Comparison of ENCODE assay signal across 2 cellular contexts in the genomic region with DNA sequence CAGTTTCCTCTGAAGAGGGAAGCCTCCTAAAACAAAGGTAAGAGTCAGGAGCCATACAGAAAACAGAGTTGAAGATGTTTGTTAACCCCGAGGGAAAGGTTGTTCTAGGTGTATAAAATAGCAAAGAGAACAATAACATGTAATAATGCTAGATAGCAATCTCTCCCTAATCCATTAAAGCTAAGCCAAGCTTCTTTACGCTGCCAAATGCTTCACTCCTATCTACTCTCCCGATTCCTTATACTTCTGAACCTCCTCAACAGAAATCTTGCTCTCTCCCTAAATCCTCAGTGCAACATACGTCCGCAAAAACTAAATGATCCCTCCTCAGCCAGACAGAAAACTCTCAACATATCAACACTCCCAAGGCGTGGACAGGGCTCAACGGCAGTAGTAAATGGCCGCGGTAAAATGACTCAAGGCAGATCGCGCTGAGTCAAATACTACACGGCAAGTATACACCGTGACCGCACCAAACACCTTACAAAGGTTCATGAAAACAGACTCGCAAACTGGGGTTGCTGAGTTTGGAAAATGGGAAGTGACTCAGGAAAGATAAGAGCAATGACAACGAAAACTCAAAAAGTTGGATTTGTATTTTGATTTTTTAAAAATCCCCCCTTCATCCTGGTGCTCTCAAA.
TF ChIP-seq lines count a peak whose summit lies in the region.

No MANE protein-coding gene starts in this region.

TF ChIP-seq in IMR-90, 13 proteins besides CTCF, POLR2A, EP300 and RAD21:
- TF ChIP-seq BHLHE40 (IDR thresholded peaks at IDR 0.05; ENCODE audit: low read depth, low read length) (no peak), MAFK (IDR thresholded peaks at IDR 0.05; ENCODE audit: low read depth, low read length) (peak; percentile 49; the same call in 1 of the 2 replicates), MAZ (IDR thresholded peaks at IDR 0.05; ENCODE audit: borderline replicate concordance, low read depth, low read length) (no peak), SMC3 (IDR thresholded peaks at IDR 0.05; ENCODE audit: low read depth, low read length) (no peak), NFE2L2 (IDR thresholded peaks at IDR 0.05; ENCODE audit: low read depth, low read length) (peak; percentile 20; the same call in 1 of the 2 replicates), FOS (IDR thresholded peaks at IDR 0.05; ENCODE audit: low read depth, low read length) (no peak), RFX5 (IDR thresholded peaks at IDR 0.05; ENCODE audit: low read depth, low read length) (no peak), CHD1 (IDR thresholded peaks at IDR 0.05; ENCODE audit: low read depth, low read length) (no peak), RCOR1 (IDR thresholded peaks at IDR 0.05; ENCODE audit: insufficient replicate concordance, low read length) (no peak), USF2 (IDR thresholded peaks at IDR 0.05; ENCODE audit: low read depth, low read length) (no peak), ELK1 (IDR thresholded peaks at IDR 0.05; ENCODE audit: borderline replicate concordance, low read depth, low read length) (no peak), MXI1 (IDR thresholded peaks at IDR 0.05; ENCODE audit: borderline replicate concordance, low read depth, low read length) (peak; percentile 43; the same call in 1 of the 2 replicates)

TF ChIP-seq in K562, 482 proteins besides CTCF, POLR2A, EP300 and RAD21 (continues in another document):
- no peak for TF ChIP-seq MED1 (CRISPR knock-in tag; IDR thresholded peaks at IDR 0.05; ENCODE audit: borderline replicate concordance)
- TF ChIP-seq RBM14 (IDR thresholded peaks at IDR 0.05; ENCODE audit: borderline replicate concordance, insufficient read depth, low read depth, low read length): no peak
- no peak for TF ChIP-seq ZFP1 (CRISPR knock-in tag; IDR thresholded peaks at IDR 0.05)
- peak; percentile 52 for TF ChIP-seq DPF2 (IDR thresholded peaks at IDR 0.05)
- TF ChIP-seq HCFC1 (IDR thresholded peaks at IDR 0.05; ENCODE audit: low read depth, low read length): no peak
- TF ChIP-seq STAT5B (CRISPR knock-in tag; IDR thresholded peaks at IDR 0.05): no peak
- peak in 1 of 3 experiments; percentile 85 for TF ChIP-seq YY1 (IDR thresholded peaks at IDR 0.05; ENCODE audit: borderline replicate concordance in 1 of 3, control insufficient read depth in 1 of 3, extremely low read depth in 1 of 3, insufficient read depth in 3 of 3, insufficient read length in 1 of 3, insufficient replicate concordance in 2 of 3, low read depth in 1 of 3, low read length in 2 of 3)
- no peak for TF ChIP-seq FOXP4 (CRISPR knock-in tag; IDR thresholded peaks at IDR 0.05; ENCODE audit: borderline replicate concordance)
- no peak for TF ChIP-seq ZNF253 (CRISPR knock-in tag; conservative IDR thresholded peaks at IDR 0.05)
- TF ChIP-seq BCOR (IDR thresholded peaks at IDR 0.05): no peak
- no peak for TF ChIP-seq BRD4 (IDR thresholded peaks at IDR 0.05)
- TF ChIP-seq, protein P1, sequence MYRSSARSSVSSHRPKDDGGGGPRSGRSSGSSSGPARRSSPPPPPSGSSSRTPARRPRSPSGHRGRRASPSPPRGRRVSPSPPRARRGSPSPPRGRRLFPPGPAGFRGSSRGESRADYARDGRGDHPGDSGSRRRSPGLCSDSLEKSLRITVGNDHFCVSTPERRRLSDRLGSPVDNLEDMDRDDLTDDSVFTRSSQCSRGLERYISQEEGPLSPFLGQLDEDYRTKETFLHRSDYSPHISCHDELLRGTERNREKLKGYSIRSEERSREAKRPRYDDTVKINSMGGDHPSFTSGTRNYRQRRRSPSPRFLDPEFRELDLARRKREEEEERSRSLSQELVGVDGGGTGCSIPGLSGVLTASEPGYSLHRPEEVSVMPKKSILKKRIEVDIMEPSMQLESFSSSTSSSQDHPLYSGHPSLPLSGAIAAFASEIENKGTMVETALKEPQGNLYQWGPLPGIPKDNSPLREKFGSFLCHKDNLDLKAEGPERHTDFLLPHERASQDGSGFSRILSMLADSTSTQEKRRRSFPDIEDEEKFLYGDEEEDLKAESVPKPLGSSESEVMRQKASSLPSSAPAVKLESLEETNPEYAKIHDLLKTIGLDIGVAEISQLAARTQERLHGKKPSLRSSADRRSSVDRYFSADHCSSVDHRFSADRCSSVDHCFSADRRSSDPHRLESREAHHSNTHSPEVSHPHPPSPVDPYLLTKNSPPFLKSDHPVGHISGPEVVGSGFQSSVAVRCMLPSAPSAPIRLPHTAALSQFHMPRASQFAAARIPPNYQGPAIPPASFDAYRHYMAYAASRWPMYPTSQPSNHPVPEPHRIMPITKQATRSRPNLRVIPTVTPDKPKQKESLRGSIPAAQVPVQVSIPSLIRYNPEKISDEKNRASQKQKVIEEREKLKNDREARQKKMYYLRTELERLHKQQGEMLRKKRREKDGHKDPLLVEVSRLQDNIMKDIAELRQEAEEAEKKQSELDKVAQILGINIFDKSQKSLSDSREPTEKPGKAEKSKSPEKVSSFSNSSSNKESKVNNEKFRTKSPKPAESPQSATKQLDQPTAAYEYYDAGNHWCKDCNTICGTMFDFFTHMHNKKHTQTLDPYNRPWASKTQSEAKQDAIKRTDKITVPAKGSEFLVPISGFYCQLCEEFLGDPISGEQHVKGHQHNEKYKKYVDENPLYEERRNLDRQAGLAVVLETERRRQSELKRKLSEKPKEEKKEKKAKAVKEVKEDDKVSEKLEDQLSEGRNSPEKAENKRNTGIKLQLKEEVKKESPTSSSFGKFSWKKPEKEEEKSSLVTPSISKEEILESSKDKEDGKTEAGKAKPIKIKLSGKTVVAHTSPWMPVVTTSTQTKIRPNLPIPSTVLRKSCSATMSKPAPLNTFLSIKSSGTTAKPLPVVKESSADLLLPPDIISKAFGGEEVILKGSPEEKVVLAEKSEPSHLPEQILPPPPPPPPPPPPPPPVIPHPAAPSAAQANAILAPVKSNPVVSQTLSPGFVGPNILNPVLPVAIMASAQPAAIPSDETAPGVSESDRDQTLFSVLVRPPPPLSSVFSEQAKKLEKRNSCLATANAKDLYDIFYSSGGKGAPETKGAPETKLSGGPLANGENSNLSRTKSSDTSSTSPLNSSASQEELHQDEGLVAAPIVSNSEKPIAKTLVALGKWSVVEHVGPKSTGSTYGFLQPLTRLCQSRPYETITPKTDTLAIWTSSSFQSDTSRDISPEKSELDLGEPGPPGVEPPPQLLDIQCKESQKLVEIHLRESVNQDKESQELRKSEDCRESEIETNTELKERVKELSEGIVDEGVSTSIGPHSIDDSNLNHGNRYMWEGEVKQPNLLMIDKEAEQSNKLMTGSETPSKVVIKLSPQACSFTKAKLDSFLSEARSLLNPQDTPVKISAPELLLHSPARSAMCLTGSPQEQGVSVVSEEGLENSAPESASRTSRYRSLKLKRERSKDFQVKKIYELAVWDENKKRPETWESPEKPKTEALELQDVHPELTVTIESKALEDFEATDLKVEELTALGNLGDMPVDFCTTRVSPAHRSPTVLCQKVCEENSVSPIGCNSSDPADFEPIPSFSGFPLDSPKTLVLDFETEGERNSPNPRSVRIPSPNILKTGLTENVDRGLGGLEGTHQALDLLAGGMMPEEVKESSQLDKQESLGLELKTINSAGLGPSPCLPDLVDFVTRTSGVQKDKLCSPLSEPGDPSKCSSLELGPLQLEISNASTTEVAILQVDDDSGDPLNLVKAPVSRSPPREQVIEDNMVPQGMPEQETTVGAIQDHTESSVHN (IDR thresholded peaks at IDR 0.05; ENCODE audit: borderline replicate concordance in 1 of 2, low read depth in 1 of 2): no peak
- TF ChIP-seq THRB (CRISPR knock-in tag; conservative IDR thresholded peaks at IDR 0.05): no peak
- no peak for TF ChIP-seq TCF7 (IDR thresholded peaks at IDR 0.05; ENCODE audit: borderline replicate concordance)
- no peak for TF ChIP-seq RBM34 (IDR thresholded peaks at IDR 0.05; ENCODE audit: borderline replicate concordance, insufficient read depth, low read length)
- no peak for TF ChIP-seq KLF16 (IDR thresholded peaks at IDR 0.05)
- no peak for TF ChIP-seq E2F1 (CRISPR knock-in tag; IDR thresholded peaks at IDR 0.05)
- TF ChIP-seq FOXA3 (CRISPR knock-in tag; conservative IDR thresholded peaks at IDR 0.05 in 1 of 2, IDR thresholded peaks at IDR 0.05 in 1 of 2): no peak; a peak in 1 of 4 replicates
- TF ChIP-seq CBX5 (IDR thresholded peaks at IDR 0.05; ENCODE audit: borderline replicate concordance, low read depth): no peak
- TF ChIP-seq MAFF (IDR thresholded peaks at IDR 0.05; ENCODE audit: low read length): peak; percentile 4; the same call in 1 of the 2 replicates
- no peak for TF ChIP-seq L3MBTL2 (IDR thresholded peaks at IDR 0.05)
- TF ChIP-seq MEIS2 (IDR thresholded peaks at IDR 0.05; ENCODE audit: partially characterized antibody): no peak
- TF ChIP-seq CHD1 (IDR thresholded peaks at IDR 0.05; ENCODE audit: low read length): no peak
- TF ChIP-seq ZNF408 (CRISPR knock-in tag; IDR thresholded peaks at IDR 0.05; ENCODE audit: low read depth): no peak
- TF ChIP-seq MAZ (CRISPR knock-in tag; conservative IDR thresholded peaks at IDR 0.05 in 1 of 2, IDR thresholded peaks at IDR 0.05 in 1 of 2): no peak
- TF ChIP-seq ELF4 (CRISPR knock-in tag; IDR thresholded peaks at IDR 0.05): no peak
- TF ChIP-seq ZNF146 (CRISPR knock-in tag; IDR thresholded peaks at IDR 0.05; ENCODE audit: unreplicated experiment): no peak
- no peak for TF ChIP-seq POLR2G (IDR thresholded peaks at IDR 0.05; ENCODE audit: low read depth, low read length)
- no peak for TF ChIP-seq RNF219 (CRISPR knock-in tag; IDR thresholded peaks at IDR 0.05)
- no peak for TF ChIP-seq TRIM25 (IDR thresholded peaks at IDR 0.05; ENCODE audit: borderline replicate concordance)
- TF ChIP-seq ZNF232 (CRISPR knock-in tag; IDR thresholded peaks at IDR 0.05): no peak
- TF ChIP-seq GTF2E2 (tag; IDR thresholded peaks at IDR 0.05): 0 out of 2 replicates have a peak, but pooled peaks have one; percentile 28
- TF ChIP-seq, protein P2, sequence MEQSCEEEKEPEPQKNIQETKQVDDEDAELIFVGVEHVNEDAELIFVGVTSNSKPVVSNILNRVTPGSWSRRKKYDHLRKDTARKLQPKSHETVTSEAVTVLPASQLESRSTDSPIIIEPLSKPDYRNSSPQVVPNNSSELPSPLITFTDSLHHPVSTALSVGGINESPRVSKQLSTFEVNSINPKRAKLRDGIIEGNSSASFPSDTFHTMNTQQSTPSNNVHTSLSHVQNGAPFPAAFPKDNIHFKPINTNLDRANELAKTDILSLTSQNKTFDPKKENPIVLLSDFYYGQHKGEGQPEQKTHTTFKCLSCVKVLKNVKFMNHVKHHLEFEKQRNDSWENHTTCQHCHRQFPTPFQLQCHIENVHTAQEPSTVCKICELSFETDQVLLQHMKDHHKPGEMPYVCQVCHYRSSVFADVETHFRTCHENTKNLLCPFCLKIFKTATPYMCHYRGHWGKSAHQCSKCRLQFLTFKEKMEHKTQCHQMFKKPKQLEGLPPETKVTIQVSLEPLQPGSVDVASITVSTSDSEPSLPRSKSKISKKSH (CRISPR knock-in tag; IDR thresholded peaks at IDR 0.05): no peak
- TF ChIP-seq EWSR1 (IDR thresholded peaks at IDR 0.05; ENCODE audit: borderline replicate concordance, low read depth, partially characterized antibody): no peak
